In genomic region chr22:36339171-36340065, GRCh38 we compare ENCODE assay signal across 9 cellular contexts. TPM values are rescaled to one million over a fixed set of nuclear protein-coding genes. Genes with fewer than 3 reads are reported as not detected.
DNase-seq lines count a peak whose midpoint lies in the region; ATAC-seq and FAIRE-seq lines count a peak whose summit lies in the region.
"Had no signal": no experiment of that assay in that cellular context is flagged by ENCODE, and none has a peak within 500 bp of the region (broad histone marks: within the 10 kb centered on the region; RNA-seq: fewer than 3 reads in every experiment).

No MANE protein-coding gene starts in this region.

- H3K36me3 Mint-ChIP-seq in activated naive CD4-positive, alpha-beta T cell treated with anti-CD3 and anti-CD28 coated beads for 36 hours (ENCODE audit: low read depth): peaks cover 78% of the 10 kb centered on the region

- intact Hi-C loops in activated naive CD4-positive, alpha-beta T cell treated with anti-CD3 and anti-CD28 coated beads for 36 hours (cut with micrococcal nuclease): loop anchor here (1.0 kb wide), 1 partner anchor 8 kb away; no protein-coding TSS in a partner anchor

- ATAC-seq in stimulated activated naive CD8-positive, alpha-beta T cell treated with anti-CD3 and anti-CD28 coated beads, Interleukin-15, Interleukin-2, amounts not matched to agents 100 U/mL and 50 U/mL, for 24 hours: peak; percentile 61
- ATAC-seq in HG02938 (IDR thresholded peaks at IDR 0.05; ENCODE audit: unreplicated experiment) (no peak), GM18907 (IDR thresholded peaks at IDR 0.05; ENCODE audit: unreplicated experiment) (no peak), GM21367 (IDR thresholded peaks at IDR 0.05; ENCODE audit: unreplicated experiment) (no peak)

- FAIRE-seq in GM19239 (lab: Jason Lieb, UNC): no peak

- H3K4me3 Mint-ChIP-seq in activated naive CD4-positive, alpha-beta T cell treated with anti-CD3 and anti-CD28 coated beads for 36 hours: no peak overlapping the region

- peaks cover 95% of the 10 kb centered on the region for H3K4me1 Mint-ChIP-seq in activated naive CD4-positive, alpha-beta T cell treated with anti-CD3 and anti-CD28 coated beads for 36 hours (ENCODE audit: low read depth)

- H3K27ac Mint-ChIP-seq in activated naive CD4-positive, alpha-beta T cell treated with anti-CD3 and anti-CD28 coated beads for 36 hours: peak overlapping the region; percentile 86

- CTCF ChIA-PET in activated naive CD4-positive, alpha-beta T cell treated with anti-CD3 and anti-CD28 coated beads for 36 hours (lab: Charles Lee): interaction anchor here (0.7 to 1.3 kb wide), 10 partner anchors 9 to 147 kb away, joined by 3 to 4 read pairs (median 3); no protein-coding TSS in a partner anchor

- no peaks in the 10 kb centered on the region for H3K9me3 Mint-ChIP-seq in activated naive CD4-positive, alpha-beta T cell treated with anti-CD3 and anti-CD28 coated beads for 36 hours

- H3K27me3 Mint-ChIP-seq in activated naive CD4-positive, alpha-beta T cell treated with anti-CD3 and anti-CD28 coated beads for 36 hours (ENCODE audit: low read depth): no peaks in the 10 kb centered on the region

- DNase-seq in HS-5 (ENCODE audit: low read depth) (peak; percentile 53), glomerular visceral epithelial cell (ENCODE audit: extremely low spot score) (peak; percentile 69), GM19239 (ENCODE audit: insufficient read length, low spot score) (no peak)
- DNase-seq in activated naive CD4-positive, alpha-beta T cell treated with anti-CD3 and anti-CD28 coated beads for 36 hours: peak; percentile 47
- DNase-seq in stimulated activated naive CD8-positive, alpha-beta T cell treated with anti-CD3 and anti-CD28 coated beads, Interleukin-15, Interleukin-2, amounts not matched to agents 100 U/mL and 50 U/mL, for 24 hours: peak; percentile 63
- DNase-seq: hippocampal formation had no signal

RNA-seq across cellular contexts. Expression of gene MYH9, which starts 48.3 kb away (rescaled TPM):
- total RNA-seq in activated naive CD4-positive, alpha-beta T cell treated with anti-CD3 and anti-CD28 coated beads for 36 hours: 100 to 1,000 TPM; 574 to 625 TPM
